Comparison of ENCODE assay signal across 11 cellular contexts in the genomic region with DNA sequence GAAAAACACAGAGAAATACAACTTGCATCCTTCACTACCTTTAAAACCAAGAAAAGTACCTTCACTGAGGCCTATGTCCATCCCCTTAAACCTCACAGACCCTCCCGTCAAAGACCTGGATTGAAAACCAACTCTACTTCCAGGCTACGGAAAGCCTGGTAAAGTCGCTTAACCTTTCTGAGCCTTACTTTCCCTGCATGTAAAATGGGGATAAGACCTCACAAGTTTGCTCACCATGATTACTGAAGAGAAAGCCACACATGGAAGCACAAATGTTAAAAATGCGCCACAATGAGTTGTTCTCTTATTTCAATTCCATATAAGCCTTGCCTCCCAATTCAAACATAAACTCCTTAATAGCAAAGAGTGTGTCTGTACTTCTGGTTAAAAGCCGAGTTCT. TPM values are rescaled to one million over a fixed set of nuclear protein-coding genes. Genes with fewer than 3 reads are reported as not detected.
DNase-seq lines count a peak whose midpoint lies in the region; ATAC-seq and TF ChIP-seq lines count a peak whose summit lies in the region.
"Had no signal": no experiment of that assay in that cellular context is flagged by ENCODE, and none has a peak within 500 bp of the region (broad histone marks: within the 10 kb centered on the region; RNA-seq: fewer than 3 reads in every experiment).

No MANE protein-coding gene starts in this region.

- H3K27ac ChIP-seq in tibial nerve: peak overlapping the region in 3 of 4 donors; percentile 59 to 74 (median 67)

- DNase-seq in activated T-cell treated with anti-CD3 and anti-CD28 coated beads, Interleukin-2, amount 50 U/mL, for 72 hours: no peak
- DNase-seq in activated T-cell treated with anti-CD3 and anti-CD28 coated beads for 4 hours (no peak), mesothelial cell of epicardium (ENCODE audit: low spot score in 2 of 2, unreplicated experiment in 2 of 2) (no peak), tibial nerve (ENCODE audit: low spot score in 2 of 2) (no peak), globus pallidus (ENCODE audit: low spot score) (no peak), superior temporal gyrus (ENCODE audit: extremely low spot score) (no peak), NCI-H2171 (lab: John Stamatoyannopoulos, UW) (no peak)
- DNase-seq in activated naive CD8-positive, alpha-beta T cell treated with anti-CD3 and anti-CD28 coated beads, Interleukin-2, amount 10 ng/mL, durations not matched to agents 7 days and 5 days: no peak
- DNase-seq: activated CD4-positive, CD25-positive, alpha-beta regulatory T cell treated with anti-CD3 and anti-CD28 coated beads, Interleukin-2, amount 50 U/mL, for 72 hours; left cardiac atrium; NCI-H1930 had no signal

- peaks cover 0 to 71% (median 31%) of the 10 kb centered on the region in 4 donors for H3K4me1 ChIP-seq in tibial nerve

- TF ChIP-seq EP300 in tibial nerve (IDR thresholded peaks at IDR 0.05): no peak

- H3K4me1 Mint-ChIP-seq in activated T-cell treated with anti-CD3 and anti-CD28 coated beads, Interleukin-2, amount 50 U/mL, for 72 hours (ENCODE audit: low read depth): peaks cover 71% of the 10 kb centered on the region
- H3K4me1 Mint-ChIP-seq in activated naive CD8-positive, alpha-beta T cell treated with anti-CD3 and anti-CD28 coated beads, Interleukin-2, amount 10 ng/mL, durations not matched to agents 7 days and 5 days: peaks cover 64% of the 10 kb centered on the region
- H3K4me1 Mint-ChIP-seq in mesothelial cell of epicardium: peaks cover 52% of the 10 kb centered on the region

- H3K9me3 Mint-ChIP-seq in activated T-cell treated with anti-CD3 and anti-CD28 coated beads, Interleukin-2, amount 50 U/mL, for 72 hours: peaks cover 3 to 6% of the 10 kb centered on the region in 2 donors
- H3K9me3 Mint-ChIP-seq in activated naive CD8-positive, alpha-beta T cell treated with anti-CD3 and anti-CD28 coated beads, Interleukin-2, amount 10 ng/mL, durations not matched to agents 7 days and 5 days: peaks cover 4% of the 10 kb centered on the region
- H3K9me3 Mint-ChIP-seq in mesothelial cell of epicardium: no peaks in the 10 kb centered on the region

- H3K27me3 ChIP-seq in tibial nerve: no peaks in the 10 kb centered on the region

- no peaks in the 10 kb centered on the region for H3K27me3 Mint-ChIP-seq in activated T-cell treated with anti-CD3 and anti-CD28 coated beads, Interleukin-2, amount 50 U/mL, for 72 hours (ENCODE audit: low read depth)
- H3K27me3 Mint-ChIP-seq in activated naive CD8-positive, alpha-beta T cell treated with anti-CD3 and anti-CD28 coated beads, Interleukin-2, amount 10 ng/mL, durations not matched to agents 7 days and 5 days: no peaks in the 10 kb centered on the region
- no peaks in the 10 kb centered on the region for H3K27me3 Mint-ChIP-seq in mesothelial cell of epicardium (ENCODE audit: low read depth)

- peak overlapping the region; percentile 65 to 79 for H3K4me3 Mint-ChIP-seq in activated T-cell treated with anti-CD3 and anti-CD28 coated beads, Interleukin-2, amount 50 U/mL, for 72 hours
- peak overlapping the region; percentile 32 for H3K4me3 Mint-ChIP-seq in activated naive CD8-positive, alpha-beta T cell treated with anti-CD3 and anti-CD28 coated beads, Interleukin-2, amount 10 ng/mL, durations not matched to agents 7 days and 5 days
- H3K4me3 Mint-ChIP-seq in mesothelial cell of epicardium: no peak overlapping the region

- no peak for TF ChIP-seq CTCF in mesothelial cell of epicardium (IDR thresholded peaks at IDR 0.05; ENCODE audit: unreplicated experiment)
- no peak for TF ChIP-seq CTCF in tibial nerve (IDR thresholded peaks at IDR 0.05)

- TF ChIP-seq POLR2A in tibial nerve (IDR thresholded peaks at IDR 0.05): no peak

- H3K36me3 ChIP-seq in tibial nerve: peaks cover 0 to 24% (median 0%) of the 10 kb centered on the region in 3 donors

- 69 to 80% methylated on average over 5 of the region's 5 CpGs for WGBS in tibial nerve, 2 donors

- POLR2A ChIA-PET in activated naive CD8-positive, alpha-beta T cell treated with anti-CD3 and anti-CD28 coated beads, Interleukin-2, amount 10 ng/mL, durations not matched to agents 7 days and 5 days (lab: Charles Lee): no interaction called here

- peaks cover 14 to 33% of the 10 kb centered on the region in 2 donors for H3K36me3 Mint-ChIP-seq in activated T-cell treated with anti-CD3 and anti-CD28 coated beads, Interleukin-2, amount 50 U/mL, for 72 hours (ENCODE audit: insufficient read depth in 2 of 2)
- H3K36me3 Mint-ChIP-seq in activated naive CD8-positive, alpha-beta T cell treated with anti-CD3 and anti-CD28 coated beads, Interleukin-2, amount 10 ng/mL, durations not matched to agents 7 days and 5 days: peaks cover 36% of the 10 kb centered on the region
- H3K36me3 Mint-ChIP-seq in mesothelial cell of epicardium: peaks cover 9% of the 10 kb centered on the region

- H3K4me3 ChIP-seq in tibial nerve: no peak overlapping the region

- H3K9me3 ChIP-seq in tibial nerve: no peaks in the 10 kb centered on the region

- H3K27ac Mint-ChIP-seq in activated T-cell treated with anti-CD3 and anti-CD28 coated beads, Interleukin-2, amount 50 U/mL, for 72 hours: peak overlapping the region; percentile 44
- H3K27ac Mint-ChIP-seq in activated naive CD8-positive, alpha-beta T cell treated with anti-CD3 and anti-CD28 coated beads, Interleukin-2, amount 10 ng/mL, durations not matched to agents 7 days and 5 days: no peak overlapping the region
- peak overlapping the region; percentile 94 for H3K27ac Mint-ChIP-seq in mesothelial cell of epicardium

- ATAC-seq in activated T-cell treated with anti-CD3 and anti-CD28 coated beads, Interleukin-2, amount 50 U/mL, for 72 hours (replicated peaks in 1 of 2): no peak
- no peak for ATAC-seq in activated naive CD8-positive, alpha-beta T cell treated with anti-CD3 and anti-CD28 coated beads, Interleukin-2, amount 10 ng/mL, durations not matched to agents 7 days and 5 days (ENCODE audit: low read depth)
- ATAC-seq: left cardiac atrium had no signal

RNA-seq across cellular contexts. Expression of a gene that starts 8.4 kb away (rescaled TPM):
- 10 to 100 TPM; 42.6 to 50.7 TPM for total RNA-seq in activated T-cell treated with anti-CD3 and anti-CD28 coated beads, Interleukin-2, amount 50 U/mL, for 72 hours
- 10 to 100 TPM; 63.8 to 71.5 TPM for total RNA-seq in activated naive CD8-positive, alpha-beta T cell treated with anti-CD3 and anti-CD28 coated beads, Interleukin-2, amount 10 ng/mL, durations not matched to agents 7 days and 5 days
- 155 to 166 TPM (median 163 TPM) in 3 replicates for total RNA-seq in mesothelial cell of epicardium
- total RNA-seq in tibial nerve: 100 to 1,000 TPM; 130 to 273 (median 152) TPM
